8 cellular contexts compared by ENCODE assay signal in the genomic region with DNA sequence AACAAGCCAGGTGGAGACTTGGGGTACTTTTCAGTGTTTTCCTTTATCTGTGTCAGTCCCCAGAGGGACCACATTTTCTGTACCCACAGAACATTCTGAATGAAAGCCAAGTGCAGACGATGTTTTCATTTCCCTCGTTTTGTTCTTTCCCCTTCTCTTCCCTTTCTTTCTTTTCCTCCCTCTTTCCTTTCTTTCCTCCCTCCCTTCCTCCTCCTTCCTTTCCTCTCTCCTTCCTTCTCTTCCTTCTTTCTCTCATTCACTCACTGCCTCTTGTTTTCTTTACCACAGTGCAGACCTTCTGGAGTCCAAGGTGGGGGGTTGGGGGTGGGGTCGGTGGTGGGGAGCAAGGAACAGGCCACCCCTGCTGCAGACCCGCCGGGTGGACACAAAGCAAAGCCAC.
"Had no signal": no experiment of that assay in that cellular context is flagged by ENCODE, and none has a peak within 500 bp of the region (broad histone marks: within the 10 kb centered on the region; RNA-seq: fewer than 3 reads in every experiment).

No MANE protein-coding gene starts in this region.

- H3K36me3 ChIP-seq: Peyer's patch, SJCRH30 had no signal

- DNase-seq: NCI-H2081 treated with DMSO at 0.1 percent for 48 hours, NCI-H226, NCI-H510A, Peyer's patch, SHP77 treated with DMSO at 0.1 percent for 48 hours had no signal

- H3K4me2 ChIP-seq: PC-9 had no signal

- H3K4me1 ChIP-seq: Peyer's patch, SJCRH30 had no signal

- H3K4me3 ChIP-seq: PC-9, Peyer's patch, SJCRH30 had no signal

- H3K27ac ChIP-seq: PC-9, Peyer's patch, SJCRH30 had no signal

- ATAC-seq: SK-N-SH treated with all-trans-retinoic acid at 6 μM for 48 hours had no signal

- H2AFZ ChIP-seq: PC-9 had no signal

- H3K27me3 ChIP-seq: Peyer's patch, SJCRH30 had no signal

- H3K9me3 ChIP-seq: Peyer's patch, SJCRH30 had no signal
